Comparison of ENCODE assay signal across 8 cellular contexts in the genomic region with DNA sequence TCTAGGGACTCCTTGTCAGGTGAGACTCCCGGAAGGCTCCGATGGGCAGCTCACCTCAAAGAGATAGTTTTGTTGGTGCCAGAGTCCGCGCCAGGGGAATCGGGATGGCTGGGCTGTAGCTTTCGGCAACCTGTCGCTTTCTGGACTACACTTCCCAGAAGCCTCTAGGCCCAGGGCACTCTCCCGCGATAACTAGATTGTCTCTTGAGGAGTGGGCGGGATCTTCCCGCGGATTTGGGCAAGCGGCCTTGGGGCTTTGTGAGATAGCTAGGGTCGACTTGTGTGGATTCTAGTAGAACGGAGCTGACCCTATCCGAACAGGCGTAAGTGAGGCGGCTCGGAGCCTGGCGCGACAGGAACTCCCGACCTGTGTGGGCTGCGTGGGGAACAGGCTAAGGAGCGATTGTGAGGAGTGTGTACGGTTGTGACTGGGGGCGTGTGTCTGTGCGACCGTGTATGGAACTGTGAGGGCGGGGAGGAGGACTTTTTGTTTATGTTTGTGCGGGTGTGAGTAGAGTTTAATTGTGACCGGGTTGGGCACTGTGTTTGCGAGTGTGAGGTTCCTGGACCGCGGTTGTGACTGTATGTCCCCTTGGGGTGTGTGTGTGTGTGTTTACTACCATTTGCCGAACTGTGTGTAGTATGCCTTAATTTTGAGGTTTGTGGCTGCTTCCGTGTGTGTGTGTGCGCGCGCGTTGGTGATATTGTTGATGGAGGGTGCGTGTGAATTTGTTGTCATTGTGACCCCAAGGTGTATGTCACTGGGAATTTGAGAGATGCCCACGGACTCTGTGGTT. TPM values are rescaled to one million over a fixed set of nuclear protein-coding genes. Genes with fewer than 3 reads are reported as not detected.
DNase-seq lines count a peak whose midpoint lies in the region; ATAC-seq, FAIRE-seq and TF ChIP-seq lines count a peak whose summit lies in the region.

ZNF345 (plus strand) TSS at position 231 of the 797 bp plus-strand sequence. CDS start 25,955 bp downstream, outside the sequence.

- H3K36me3 Mint-ChIP-seq in T-helper 17 cell (ENCODE audit: low read depth), result peaks cover 3% of the 10 kb centered on the region

- TF ChIP-seq CTCF in right atrium auricular region (IDR thresholded peaks at IDR 0.05), result no peak
- no peak for TF ChIP-seq CTCF in prostate gland (IDR thresholded peaks at IDR 0.05)

- WGBS in prostate gland, result under 1% methylated on average over 42 of the region's 42 CpGs

- FAIRE-seq in GM12892 (lab: Jason Lieb, UNC), result peak; percentile 94

- ATAC-seq in HG02798 (IDR thresholded peaks at IDR 0.05; ENCODE audit: poor library complexity, unreplicated experiment) (peak; percentile 82), T-helper 17 cell (peak; percentile 88)

- intact Hi-C loops in prostate gland (cut with DNase I), result loop anchor here (1.0 to 5.0 kb wide), 3 partner anchors 66 to 184 kb away; partner anchors contain the start of genes ZNF461, ZNF568 and ZNF829

- TF ChIP-seq POLR2A in GM12892 (IDR thresholded peaks at IDR 0.05; ENCODE audit: low read depth, low read length) (peak; percentile 74), prostate gland (IDR thresholded peaks at IDR 0.05) (peak; percentile 36)

- no peaks in the 10 kb centered on the region for H3K9me3 ChIP-seq in T-helper 17 cell (ENCODE audit: control insufficient read depth, low read length, poor library complexity, severe bottlenecking)
- peaks cover 0 to 10% of the 10 kb centered on the region in 2 donors for H3K9me3 ChIP-seq in right atrium auricular region
- no peaks in the 10 kb centered on the region for H3K9me3 ChIP-seq in prostate gland

- H3K4me3 Mint-ChIP-seq in T-helper 17 cell, result no peak within 1 kb of the TSS

- H3K36me3 ChIP-seq in right atrium auricular region, result peaks cover 5% of the 10 kb centered on the region
- H3K36me3 ChIP-seq in prostate gland, result no peaks in the 10 kb centered on the region

- peaks cover 0 to 16% of the 10 kb centered on the region in 2 donors for H3K4me1 ChIP-seq in right atrium auricular region
- H3K4me1 ChIP-seq in prostate gland (replicated peaks), result no peaks in the 10 kb centered on the region

- H3K27me3 Mint-ChIP-seq in T-helper 17 cell, result no peaks in the 10 kb centered on the region

- H3K27me3 ChIP-seq in right atrium auricular region (no peaks in the 10 kb centered on the region), prostate gland (replicated peaks; ENCODE audit: insufficient read depth) (no peaks in the 10 kb centered on the region)

- peaks cover 2% of the 10 kb centered on the region for H3K4me1 Mint-ChIP-seq in T-helper 17 cell

- H3K4me3 ChIP-seq in right atrium auricular region, result peak within 1 kb of the TSS; percentile 66 to 91
- peak within 1 kb of the TSS; percentile 56 to 70 for H3K4me3 ChIP-seq in prostate gland

- DNase-seq in GM12892 (ENCODE audit: insufficient read length) (peak; percentile 66), NCI-H146 treated with DMSO at 0.1 percent for 48 hours (lab: John Stamatoyannopoulos, UW; ENCODE audit: unreplicated experiment) (peak; percentile 93), T-helper 17 cell (peak; percentile 69 to 73 (median 69)), anterior cingulate cortex (lab: John Stamatoyannopoulos, UW) (peak; percentile 39 to 95 (median 86)), right atrium auricular region (ENCODE audit: low spot score) (peak; percentile 95), prostate gland (ENCODE audit: low spot score) (peak; percentile 93), ureter (ENCODE audit: low spot score) (peak; percentile 92)

- no peak within 1 kb of the TSS for H3K27ac Mint-ChIP-seq in T-helper 17 cell

- peak within 1 kb of the TSS; percentile 87 to 89 for H3K27ac ChIP-seq in right atrium auricular region
- H3K27ac ChIP-seq in prostate gland, result peak within 1 kb of the TSS; percentile 87 to 90

RNA-seq across cellular contexts. Expression of gene ZNF345, which starts in this region (rescaled TPM):
- polyA plus RNA-seq in GM12892 (2012; ENCODE audit: missing spikeins), result 2.5 TPM
- total RNA-seq in T-helper 17 cell, result 1 to 10 TPM; 8.2 to 8.4 TPM
- total RNA-seq in right atrium auricular region, result under 1 TPM; 0.85 to 0.98 TPM
- 10 to 100 TPM in 1 of 2 donors, 1 to 10 TPM in 1; 4.1 to 12.6 TPM for total RNA-seq in prostate gland
- 9.8 TPM for total RNA-seq in ureter

Comparison
In these comparisons a context has a peak if more than half of its experiments do, and no peak if none do; other contexts are left out.
1. Peak in every context shown above with its lines: DNase-seq, ATAC-seq, H3K4me3 ChIP-seq and H3K27ac ChIP-seq.
2. Peak in DNase-seq, H3K4me3 ChIP-seq and H3K27ac ChIP-seq in right atrium auricular region; RNA of the gene not detected or under 1 TPM.